Comparison of ENCODE assay signal across 8 cellular contexts in the genomic region with DNA sequence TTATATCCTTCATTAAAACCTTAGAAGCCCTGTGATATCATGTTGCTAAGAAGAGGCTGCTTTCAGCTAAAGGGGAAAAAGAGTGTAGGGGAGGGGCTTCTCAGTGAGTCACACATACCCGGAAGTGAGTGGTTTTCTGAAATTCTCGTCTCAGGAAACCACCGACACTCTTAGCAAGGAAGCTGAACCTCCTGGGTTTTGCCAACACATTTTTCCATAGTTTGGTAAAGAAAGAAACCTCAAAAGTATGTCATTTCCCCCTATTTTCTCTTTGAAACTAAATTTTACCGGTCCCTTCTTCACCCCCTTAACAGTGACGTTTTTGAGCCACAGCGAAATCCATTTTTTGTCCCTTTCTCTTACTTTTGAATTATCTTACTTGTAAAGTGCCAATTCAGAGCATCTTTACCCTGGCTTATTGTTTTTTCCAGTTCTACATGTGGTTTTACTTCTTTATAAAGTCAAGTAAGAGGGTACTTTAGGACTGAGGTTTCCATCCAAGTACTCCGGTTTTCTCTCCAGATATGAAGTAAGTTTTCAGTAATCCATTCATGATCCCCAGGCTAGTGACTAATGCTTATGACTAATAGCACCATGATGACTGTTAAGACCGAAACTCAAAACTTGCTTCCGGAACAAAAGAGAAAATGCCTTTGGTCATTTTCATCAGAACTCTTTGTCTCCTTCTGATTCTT.
DNase-seq lines count a peak whose midpoint lies in the region; ATAC-seq and TF ChIP-seq lines count a peak whose summit lies in the region.

No MANE protein-coding gene starts in this region.

- H3K27me3 ChIP-seq in HUES64 (ENCODE audit: insufficient read depth, low read length), result no peaks in the 10 kb centered on the region

- WGBS in HUES64, result 73% methylated on average over 9 of the region's 9 CpGs

- DNase-seq in DMS53 (lab: John Stamatoyannopoulos, UW) (peak; percentile 66), WTC11 (ENCODE audit: low spot score) (no peak), chondrocyte (ENCODE audit: low spot score) (no peak), lung microvascular endothelial cell (ENCODE audit: low read depth in 2 of 2) (peak; percentile 71 to 98), NCI-H2029 (lab: John Stamatoyannopoulos, UW) (no peak)
- peak; percentile 34 to 42 for DNase-seq in stimulated activated CD8-positive, alpha-beta memory T cell treated with anti-CD3 and anti-CD28 coated beads, Interleukin-7, amount 100 ng/mL, for 1 hour (ENCODE audit: low read depth in 2 of 2)

- H3K27me3 Mint-ChIP-seq in WTC11 (ENCODE audit: low read depth), result no peaks in the 10 kb centered on the region
- no peaks in the 10 kb centered on the region for H3K27me3 Mint-ChIP-seq in chondrocyte (ENCODE audit: low read depth)

- no peak overlapping the region for H3K4me3 ChIP-seq in HUES64 (ENCODE audit: low read length)

- H3K9me3 ChIP-seq in HUES64 (ENCODE audit: insufficient read depth, low read depth, low read length), result no peaks in the 10 kb centered on the region

- peaks cover 29% of the 10 kb centered on the region; the same call in 1 of the 2 replicates for H3K4me1 ChIP-seq in HUES64 (ENCODE audit: insufficient read depth, low read length)

- H3K4me1 Mint-ChIP-seq in WTC11, result peaks cover 13% of the 10 kb centered on the region
- peaks cover 49% of the 10 kb centered on the region for H3K4me1 Mint-ChIP-seq in chondrocyte (ENCODE audit: low read depth)

- ATAC-seq in GM21526 (IDR thresholded peaks at IDR 0.05; ENCODE audit: low FRiP score, unreplicated experiment) (peak; percentile 89), WTC11 (peak; percentile 76)

- H3K4me3 Mint-ChIP-seq in WTC11 (no peak overlapping the region), chondrocyte (ENCODE audit: unreplicated experiment) (peak overlapping the region; percentile 69)

- peak overlapping the region; percentile 1; the same call in 1 of the 2 replicates for H3K9ac ChIP-seq in HUES64 (ENCODE audit: low read depth, low read length)

- peak overlapping the region; percentile 53; the same call in 1 of the 2 replicates for H3K27ac ChIP-seq in HUES64 (ENCODE audit: low read depth, low read length)

- TF ChIP-seq CTCF in WTC11 (IDR thresholded peaks at IDR 0.05), result no peak
- TF ChIP-seq CTCF in chondrocyte (IDR thresholded peaks at IDR 0.05), result no peak

- CTCF ChIA-PET in WTC11 (lab: Charles Lee), result interaction anchor here (0.7 to 3.9 kb wide), 4 partner anchors 9 to 240 kb away, joined by 3 to 12 read pairs (median 5); no protein-coding TSS in a partner anchor

- no peaks in the 10 kb centered on the region for H3K9me3 Mint-ChIP-seq in WTC11
- H3K9me3 Mint-ChIP-seq in chondrocyte (ENCODE audit: low read depth), result no peaks in the 10 kb centered on the region

- POLR2A ChIA-PET in WTC11 (lab: Charles Lee), result no interaction called here

- H3K27ac Mint-ChIP-seq in WTC11 (no peak overlapping the region), chondrocyte (ENCODE audit: unreplicated experiment) (peak overlapping the region; percentile 99)

- H3K36me3 ChIP-seq in HUES64 (ENCODE audit: insufficient read depth, low read length), result no peaks in the 10 kb centered on the region

- H3K36me3 Mint-ChIP-seq in WTC11 (no peaks in the 10 kb centered on the region), chondrocyte (ENCODE audit: low read depth) (no peaks in the 10 kb centered on the region)

TF ChIP-seq in WTC11, 78 proteins besides CTCF, POLR2A, EP300 and RAD21:
- TF ChIP-seq ATF1 (CRISPR knock-in tag; IDR thresholded peaks at IDR 0.05) (no peak), ZNF138 (CRISPR knock-in tag; conservative IDR thresholded peaks at IDR 0.05) (no peak), NFYB (CRISPR knock-in tag; conservative IDR thresholded peaks at IDR 0.05; ENCODE audit: low read depth) (no peak), ZNF263 (CRISPR knock-in tag; IDR thresholded peaks at IDR 0.05; ENCODE audit: low read depth) (no peak), PREB (CRISPR knock-in tag; IDR thresholded peaks at IDR 0.05; ENCODE audit: borderline replicate concordance) (no peak), ESRRA (CRISPR knock-in tag; IDR thresholded peaks at IDR 0.05; ENCODE audit: borderline replicate concordance) (no peak), MXD4 (CRISPR knock-in tag; IDR thresholded peaks at IDR 0.05; ENCODE audit: borderline replicate concordance) (no peak), ZNF396 (CRISPR knock-in tag; IDR thresholded peaks at IDR 0.05; ENCODE audit: borderline replicate concordance) (no peak), OVOL2 (CRISPR knock-in tag; IDR thresholded peaks at IDR 0.05; ENCODE audit: borderline replicate concordance) (no peak)
- TF ChIP-seq, protein P1, sequence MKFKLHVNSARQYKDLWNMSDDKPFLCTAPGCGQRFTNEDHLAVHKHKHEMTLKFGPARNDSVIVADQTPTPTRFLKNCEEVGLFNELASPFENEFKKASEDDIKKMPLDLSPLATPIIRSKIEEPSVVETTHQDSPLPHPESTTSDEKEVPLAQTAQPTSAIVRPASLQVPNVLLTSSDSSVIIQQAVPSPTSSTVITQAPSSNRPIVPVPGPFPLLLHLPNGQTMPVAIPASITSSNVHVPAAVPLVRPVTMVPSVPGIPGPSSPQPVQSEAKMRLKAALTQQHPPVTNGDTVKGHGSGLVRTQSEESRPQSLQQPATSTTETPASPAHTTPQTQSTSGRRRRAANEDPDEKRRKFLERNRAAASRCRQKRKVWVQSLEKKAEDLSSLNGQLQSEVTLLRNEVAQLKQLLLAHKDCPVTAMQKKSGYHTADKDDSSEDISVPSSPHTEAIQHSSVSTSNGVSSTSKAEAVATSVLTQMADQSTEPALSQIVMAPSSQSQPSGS (CRISPR knock-in tag; IDR thresholded peaks at IDR 0.05; ENCODE audit: borderline replicate concordance, low read depth), result no peak

Comparison
In these comparisons a context has a peak if more than half of its experiments do, and no peak if none do; other contexts are left out.
1. DNase-seq: peak in DMS53 (single experiment), lung microvascular endothelial cell (2 of 2) and stimulated activated CD8-positive, alpha-beta memory T cell treated with anti-CD3 and anti-CD28 coated beads, Interleukin-7, amount 100 ng/mL, for 1 hour (2 of 2); none in WTC11 (single experiment), chondrocyte (single experiment) and NCI-H2029 (single experiment).